ENCODE assay signal across 31 cellular contexts in the genomic region with DNA sequence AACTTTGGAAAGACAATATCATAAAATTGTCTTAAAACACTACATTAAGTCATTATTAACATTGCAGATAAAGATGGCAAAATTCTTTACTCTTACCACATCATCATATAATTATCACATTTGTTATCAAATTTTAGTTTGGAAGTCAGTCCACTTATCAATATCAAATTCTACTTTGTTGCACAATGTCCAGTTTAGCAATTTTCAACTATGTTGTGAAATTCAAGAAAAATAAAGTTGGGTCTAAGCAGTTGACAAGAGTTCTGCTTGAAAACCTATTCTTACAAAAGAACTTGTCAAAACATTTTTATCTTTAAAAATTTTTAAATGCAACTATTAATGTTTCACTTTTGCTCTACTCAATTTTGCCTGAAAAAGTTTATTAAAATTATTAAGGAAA.
"Had no signal": no experiment of that assay in that cellular context is flagged by ENCODE, and none has a peak within 500 bp of the region (broad histone marks: within the 10 kb centered on the region; RNA-seq: fewer than 3 reads in every experiment).

No MANE protein-coding gene starts in this region.

- H3K9me3 ChIP-seq: body of pancreas, breast epithelium had no signal

- DNase-seq: activated CD4-positive, alpha-beta memory T cell treated with anti-CD3 and anti-CD28 coated beads, Interleukin-2, amount 10 ng/mL, durations not matched to agents 7 days and 5 days; activated CD4-positive, alpha-beta T cell treated with anti-CD3 and anti-CD28 coated beads for 1 hour; activated CD4-positive, alpha-beta T cell treated with anti-CD3 and anti-CD28 coated beads for 48 hours; activated CD4-positive, CD25-positive, alpha-beta regulatory T cell; activated CD8-positive, alpha-beta memory T cell treated with anti-CD3 and anti-CD28 coated beads for 24 hours; activated CD8-positive, alpha-beta memory T cell treated with anti-CD3 and anti-CD28 coated beads, Interleukin-2, amount 10 ng/mL, durations not matched to agents 7 days and 5 days; activated CD8-positive, alpha-beta memory T cell treated with anti-CD3 and anti-CD28 coated beads, Interleukin-2, amount 50 U/mL, for 48 hours; activated effector memory CD4-positive, alpha-beta T cell treated with Interleukin-2 at 50 U/mL for 16 hours; activated naive CD4-positive, alpha-beta T cell treated with anti-CD3 and anti-CD28 coated beads, Interleukin-2, amount 10 ng/mL, durations not matched to agents 7 days and 5 days; activated T-cell treated with anti-CD3 and anti-CD28 coated beads, Interleukin-2, amount 50 U/mL, for 48 hours; amygdala; body of pancreas; MM.1S; NCI-H1048; NCI-H1105 treated with DMSO at 0.1 percent for 48 hours; NCI-H1436; NCI-H1694; NCI-H1930; NCI-H2081 treated with DMSO at 0.1 percent for 48 hours; NCI-H226; NCI-H446 treated with DMSO at 0.1 percent for 48 hours; NCI-H524; Right ventricle myocardium superior; SW 1271; T-helper 1 cell; T-helper 2 cell; T-helper 9 cell; WERI-Rb-1 had no signal

- ATAC-seq: activated CD8-positive, alpha-beta memory T cell treated with anti-CD3 and anti-CD28 coated beads, Interleukin-2, amount 10 ng/mL, durations not matched to agents 7 days and 5 days; body of pancreas had no signal

- H3K27ac ChIP-seq: body of pancreas, breast epithelium, KMS-11, WERI-Rb-1 had no signal

- H3K4me1 ChIP-seq: body of pancreas, breast epithelium had no signal

- FAIRE-seq: astrocyte had no signal

- H3K27me3 ChIP-seq: body of pancreas, breast epithelium had no signal

- H3K4me3 ChIP-seq: body of pancreas, breast epithelium had no signal

- H3K36me3 ChIP-seq: breast epithelium, WERI-Rb-1 had no signal
